ENCODE assay signal across 18 cellular contexts in the genomic region with DNA sequence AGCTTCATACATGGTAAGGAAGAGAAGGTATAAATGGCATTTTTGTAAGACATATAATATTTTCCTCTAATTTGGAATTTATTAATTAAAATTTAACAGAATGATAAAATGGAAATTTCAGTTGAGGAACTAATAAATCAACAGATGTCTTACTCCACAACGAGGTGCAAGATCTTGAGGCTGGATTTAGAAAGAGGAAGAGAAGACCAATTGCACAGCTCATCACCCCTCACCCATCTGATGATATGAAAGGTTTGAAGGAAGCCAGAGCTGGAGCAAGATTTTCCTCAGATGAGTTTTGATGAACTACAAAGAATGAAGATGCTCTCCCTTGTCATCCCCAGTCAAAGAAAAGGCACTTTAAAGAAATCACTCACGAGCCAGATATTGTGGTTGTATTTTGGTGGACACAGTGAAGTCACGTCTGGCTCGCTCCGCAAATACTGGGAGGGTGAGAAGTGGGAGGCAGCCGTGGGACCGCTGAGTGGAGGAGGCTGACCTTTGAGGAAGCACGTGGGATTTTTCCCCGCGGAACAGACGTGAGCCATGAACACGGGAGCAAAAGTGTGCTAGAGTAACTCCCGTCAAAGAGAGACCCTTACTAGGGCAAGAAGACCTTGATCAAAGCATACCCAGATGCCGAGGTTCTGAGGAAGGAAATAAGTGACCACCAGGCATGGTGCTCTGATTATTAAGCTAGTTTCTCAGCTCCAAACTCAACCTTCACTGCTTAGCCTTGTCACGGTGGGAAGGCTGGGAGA.
A peak's percentile ranks its signal among the peaks of the same experiment; 100 is the strongest.
DNase-seq lines count a peak whose midpoint lies in the region; ATAC-seq lines count a peak whose summit lies in the region.
"Had no signal": no experiment of that assay in that cellular context is flagged by ENCODE, and none has a peak within 500 bp of the region (broad histone marks: within the 10 kb centered on the region; RNA-seq: fewer than 3 reads in every experiment).

No MANE protein-coding gene starts in this region.

- CTCF ChIA-PET in T-cell (lab: Charles Lee), result interaction anchor here (0.6 to 2.1 kb wide), 11 partner anchors 8 to 1259 kb away, joined by 3 to 11 read pairs (median 5); no protein-coding TSS in a partner anchor

- peak overlapping the region; percentile 16 for H3K4me3 Mint-ChIP-seq in T-helper 1 cell treated with Interleukin-12 subunit alpha and Interleukin-12 subunit beta and Interleukin-4 antibody, amounts not matched to agents 30 μg/mL and 1 μg/mL, for 36 hours
- H3K4me3 Mint-ChIP-seq in T-cell (peak overlapping the region in 2 of 3 donors; percentile 11 to 18), immature natural killer cell (peak overlapping the region in 2 of 5 donors; percentile 7 to 15)

- no peak for DNase-seq in T-helper 1 cell
- peak; percentile 31 to 32 for DNase-seq in Kasumi-1 (lab: John Stamatoyannopoulos, UW)
- no peak for DNase-seq in T-cell
- no peak for DNase-seq in immature natural killer cell
- no peak for DNase-seq in NCI-H2196 (lab: John Stamatoyannopoulos, UW; ENCODE audit: unreplicated experiment)
- DNase-seq: activated CD4-positive, CD25-positive, alpha-beta regulatory T cell treated with anti-CD3 and anti-CD28 coated beads, Interleukin-2, amount 50 U/mL, for 72 hours; aorta; BE2C; DMS153; heart right ventricle; NCI-H1417 treated with DMSO at 0.1 percent for 48 hours; NCI-H2171 treated with DMSO at 0.1 percent for 48 hours; NCI-H82; thyroid gland had no signal

- peaks cover 40% of the 10 kb centered on the region for H3K4me1 Mint-ChIP-seq in T-helper 1 cell treated with Interleukin-12 subunit alpha and Interleukin-12 subunit beta and Interleukin-4 antibody, amounts not matched to agents 30 μg/mL and 1 μg/mL, for 36 hours (ENCODE audit: low read depth)
- H3K4me1 Mint-ChIP-seq in T-cell, result peaks cover 39 to 42% (median 41%) of the 10 kb centered on the region in 3 donors
- H3K4me1 Mint-ChIP-seq in immature natural killer cell, result peaks cover 47 to 61% of the 10 kb centered on the region in 2 donors

- ATAC-seq in T-cell (replicated peaks in 1 of 4), result no peak
- ATAC-seq in HG03039 (IDR thresholded peaks at IDR 0.05; ENCODE audit: unreplicated experiment), result no peak
- no peak for ATAC-seq in HG03469 (IDR thresholded peaks at IDR 0.05; ENCODE audit: unreplicated experiment)
- ATAC-seq: heart right ventricle, K562 had no signal

- peaks cover 9% of the 10 kb centered on the region for H3K9me3 Mint-ChIP-seq in T-helper 1 cell treated with Interleukin-12 subunit alpha and Interleukin-12 subunit beta and Interleukin-4 antibody, amounts not matched to agents 30 μg/mL and 1 μg/mL, for 36 hours
- H3K9me3 Mint-ChIP-seq in T-cell (peaks cover 0 to 5% (median 0%) of the 10 kb centered on the region in 3 donors), immature natural killer cell (no peaks in the 10 kb centered on the region)

- H3K27me3 Mint-ChIP-seq in T-helper 1 cell treated with Interleukin-12 subunit alpha and Interleukin-12 subunit beta and Interleukin-4 antibody, amounts not matched to agents 30 μg/mL and 1 μg/mL, for 36 hours (ENCODE audit: low read depth), result no peaks in the 10 kb centered on the region
- H3K27me3 Mint-ChIP-seq in T-cell (peaks cover 0 to 3% of the 10 kb centered on the region in 2 donors), immature natural killer cell (ENCODE audit: low read depth in 3 of 3) (peaks cover 0 to 2% (median 1%) of the 10 kb centered on the region in 3 donors)

- POLR2A ChIA-PET in T-cell (lab: Charles Lee), result interaction anchor here in 1 of 2 donors (0.6 to 1.0 kb wide), 2 partner anchors 1254 to 1255 kb away, joined by 4 to 5 read pairs; no protein-coding TSS in a partner anchor

- peak overlapping the region; percentile 69 for H3K27ac Mint-ChIP-seq in T-helper 1 cell treated with Interleukin-12 subunit alpha and Interleukin-12 subunit beta and Interleukin-4 antibody, amounts not matched to agents 30 μg/mL and 1 μg/mL, for 36 hours
- H3K27ac Mint-ChIP-seq in T-cell, result peak overlapping the region; percentile 60 to 67
- peak overlapping the region in 5 of 6 donors; percentile 11 to 96 (median 30) for H3K27ac Mint-ChIP-seq in immature natural killer cell

- peaks cover 8% of the 10 kb centered on the region for H3K36me3 Mint-ChIP-seq in T-helper 1 cell treated with Interleukin-12 subunit alpha and Interleukin-12 subunit beta and Interleukin-4 antibody, amounts not matched to agents 30 μg/mL and 1 μg/mL, for 36 hours (ENCODE audit: low read depth)
- H3K36me3 Mint-ChIP-seq in T-cell (no peaks in the 10 kb centered on the region), immature natural killer cell (peaks cover 0 to 2% (median 0%) of the 10 kb centered on the region in 3 donors)

Comparison
In these comparisons a context has a peak if more than half of its experiments do, and no peak if none do; other contexts are left out.
1. DNase-seq: peak in Kasumi-1 (2 of 2); none in T-helper 1 cell (0 of 5), T-cell (0 of 34), immature natural killer cell (0 of 3) and NCI-H2196 (single experiment).
2. Peak in every context shown above with its lines, with median percentiles within 50 percentile points of each other: H3K27ac Mint-ChIP-seq.